25 cellular contexts compared by ENCODE assay signal in the genomic region with DNA sequence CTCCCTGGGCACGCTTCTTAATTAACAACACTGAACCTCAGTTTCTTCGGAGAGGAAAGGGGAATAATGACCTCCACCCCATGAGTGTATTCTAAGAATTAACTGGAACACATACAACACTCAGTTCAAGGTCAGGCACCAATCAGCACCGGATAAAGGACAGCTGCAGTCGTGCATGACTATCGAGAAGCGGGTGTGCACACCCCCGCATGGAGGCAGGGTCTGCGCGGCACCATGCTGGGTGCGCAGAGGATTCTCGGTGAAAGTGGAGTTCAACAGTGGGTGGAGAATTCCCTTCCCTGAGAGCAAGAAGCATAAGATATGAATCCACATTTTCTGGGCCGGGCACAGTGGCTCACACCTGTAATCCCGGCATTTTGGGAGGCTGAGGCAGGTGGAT. TPM values are rescaled to one million over a fixed set of nuclear protein-coding genes. Genes with fewer than 3 reads are reported as not detected.
A peak's percentile ranks its signal among the peaks of the same experiment; 100 is the strongest.
DNase-seq lines count a peak whose midpoint lies in the region; ATAC-seq, FAIRE-seq and TF ChIP-seq lines count a peak whose summit lies in the region.
"Had no signal": no experiment of that assay in that cellular context is flagged by ENCODE, and none has a peak within 500 bp of the region (broad histone marks: within the 10 kb centered on the region; RNA-seq: fewer than 3 reads in every experiment).

No MANE protein-coding gene starts in this region.

- H3K4me3 ChIP-seq in K562 (no peak overlapping the region), right lobe of liver (no peak overlapping the region), upper lobe of right lung (no peak overlapping the region)
- H3K4me3 ChIP-seq: BLaER1 had no signal

- H3K27me3 Mint-ChIP-seq in activated CD4-positive, alpha-beta T cell treated with anti-CD3 and anti-CD28 coated beads, Interleukin-2, amount 10 ng/mL, durations not matched to agents 7 days and 5 days: no peaks in the 10 kb centered on the region
- H3K27me3 Mint-ChIP-seq: CD4-positive, alpha-beta T cell had no signal

- CTCF ChIA-PET in activated CD4-positive, alpha-beta T cell treated with anti-CD3 and anti-CD28 coated beads, Interleukin-2, amount 10 ng/mL, durations not matched to agents 7 days and 5 days (lab: Charles Lee): no interaction called here
- CTCF ChIA-PET in K562 (lab: Yijun Ruan, JAX; ENCODE audit: low intra/inter-chr PET ratio): no interaction called here

- H3K4me3 Mint-ChIP-seq in activated CD4-positive, alpha-beta T cell treated with anti-CD3 and anti-CD28 coated beads, Interleukin-2, amount 10 ng/mL, durations not matched to agents 7 days and 5 days: no peak overlapping the region
- H3K4me3 Mint-ChIP-seq: CD4-positive, alpha-beta T cell had no signal

- no TSS peak for BruUV-seq in K562 (replicated peaks; lab: Mats Ljungman, UMichigan)

- TF ChIP-seq CTCF in K562 (IDR thresholded peaks at IDR 0.05 in 2 of 3, conservative IDR thresholded peaks at IDR 0.05 in 1 of 3; ENCODE audit: insufficient read depth in 2 of 3, low read depth in 1 of 3, low read length in 3 of 3): no peak
- no peak for TF ChIP-seq CTCF in right lobe of liver (IDR thresholded peaks at IDR 0.05)
- no peak for TF ChIP-seq CTCF in upper lobe of right lung (IDR thresholded peaks at IDR 0.05)

- H3K36me3 Mint-ChIP-seq in activated CD4-positive, alpha-beta T cell treated with anti-CD3 and anti-CD28 coated beads, Interleukin-2, amount 10 ng/mL, durations not matched to agents 7 days and 5 days (ENCODE audit: low read depth): peaks cover 8% of the 10 kb centered on the region

- TF ChIP-seq EP300 in K562 (IDR thresholded peaks at IDR 0.05; ENCODE audit: low read length): peak; percentile 39; the same call in 1 of the 2 replicates

- H3K4me1 ChIP-seq in K562 (replicated peaks in 1 of 2; ENCODE audit: control insufficient read depth in 2 of 2, insufficient read depth in 2 of 2, low read length in 2 of 2): peaks cover 21 to 32% of the 10 kb centered on the region in 2 experiments; a peak in 4 of 5 replicates
- peaks cover 0 to 8% (median 0%) of the 10 kb centered on the region in 4 donors for H3K4me1 ChIP-seq in right lobe of liver
- H3K4me1 ChIP-seq in upper lobe of right lung: no peaks in the 10 kb centered on the region

- peaks cover 14% of the 10 kb centered on the region for H3K4me1 Mint-ChIP-seq in activated CD4-positive, alpha-beta T cell treated with anti-CD3 and anti-CD28 coated beads, Interleukin-2, amount 10 ng/mL, durations not matched to agents 7 days and 5 days

- H3K79me2 ChIP-seq in K562 (ENCODE audit: control insufficient read depth, insufficient read depth, low read length): no peaks in the 10 kb centered on the region

- H3K36me3 ChIP-seq in K562 (ENCODE audit: control insufficient read depth, insufficient read depth, low read length) (no peaks in the 10 kb centered on the region), right lobe of liver (no peaks in the 10 kb centered on the region), upper lobe of right lung (no peaks in the 10 kb centered on the region)

- 0 out of 2 replicates have a peak, but pooled peaks cover 3% of the 10 kb centered on the region for H4K20me1 ChIP-seq in K562 (replicated peaks; ENCODE audit: control insufficient read depth, insufficient read depth, low read length)
- H4K20me1 ChIP-seq: BLaER1 had no signal

- H3K9me3 Mint-ChIP-seq in activated CD4-positive, alpha-beta T cell treated with anti-CD3 and anti-CD28 coated beads, Interleukin-2, amount 10 ng/mL, durations not matched to agents 7 days and 5 days: no peaks in the 10 kb centered on the region
- H3K9me3 Mint-ChIP-seq: CD4-positive, alpha-beta T cell had no signal

- in situ Hi-C loops in K562 (cut with MboI): no loop called here

- peak overlapping the region; percentile 33; the same call in 1 of the 3 replicates for H3K27ac ChIP-seq in K562 (ENCODE audit: extremely low read depth, low read depth, low read length)
- no peak overlapping the region for H3K27ac ChIP-seq in right lobe of liver
- no peak overlapping the region for H3K27ac ChIP-seq in upper lobe of right lung
- H3K27ac ChIP-seq: BLaER1 had no signal

- ATAC-seq in K562: peak; percentile 61
- no peak for ATAC-seq in right lobe of liver
- no peak for ATAC-seq in upper lobe of right lung
- ATAC-seq: PC-3 had no signal

- peak overlapping the region; percentile 2 for H3K27ac Mint-ChIP-seq in activated CD4-positive, alpha-beta T cell treated with anti-CD3 and anti-CD28 coated beads, Interleukin-2, amount 10 ng/mL, durations not matched to agents 7 days and 5 days
- H3K27ac Mint-ChIP-seq: CD4-positive, alpha-beta T cell had no signal

- POLR2A ChIA-PET in activated CD4-positive, alpha-beta T cell treated with anti-CD3 and anti-CD28 coated beads, Interleukin-2, amount 10 ng/mL, durations not matched to agents 7 days and 5 days (lab: Charles Lee): no interaction called here
- POLR2A ChIA-PET in K562 (lab: Yijun Ruan, JAX): interaction anchor here (0.6 kb wide), 1 partner anchor 404 kb away, joined by 3 read pairs; no protein-coding TSS in a partner anchor

- H3K27me3 ChIP-seq in K562 (ENCODE audit: control insufficient read depth in 2 of 2, insufficient read depth in 2 of 2, low read length in 2 of 2): no peaks in the 10 kb centered on the region
- no peaks in the 10 kb centered on the region for H3K27me3 ChIP-seq in right lobe of liver
- H3K27me3 ChIP-seq in upper lobe of right lung: no peaks in the 10 kb centered on the region
- H3K27me3 ChIP-seq: BLaER1 had no signal

- H3K9ac ChIP-seq in K562 (ENCODE audit: insufficient read depth in 1 of 2, low read depth in 2 of 2, low read length in 2 of 2): peak overlapping the region in 1 of 2 experiments; percentile 79; a peak in 2 of 4 replicates
- H3K9ac ChIP-seq: BLaER1 had no signal

- FAIRE-seq in K562 (lab: Jason Lieb, UNC): peak; percentile 81
- FAIRE-seq: HTR-8/SVneo had no signal

- no peaks in the 10 kb centered on the region for H3K9me1 ChIP-seq in K562 (ENCODE audit: control insufficient read depth, insufficient read depth, low read length)

- no peak for DNase-seq in activated CD4-positive, alpha-beta T cell treated with anti-CD3 and anti-CD28 coated beads, Interleukin-2, amount 10 ng/mL, durations not matched to agents 7 days and 5 days
- DNase-seq in activated CD4-positive, alpha-beta T cell treated with anti-CD3 and anti-CD28 coated beads, Interleukin-2, amount 50 U/mL, for 48 hours: no peak
- peak; percentile 58 to 69 (median 66) for DNase-seq in K562 (ENCODE audit: extremely low read depth in 1 of 4, low spot score in 3 of 4)
- DNase-seq in right lobe of liver: peak in 2 of 3 donors; percentile 22 to 30
- peak; percentile 31 for DNase-seq in upper lobe of right lung
- DNase-seq in NCI-H2171 (lab: John Stamatoyannopoulos, UW): no peak
- no peak for DNase-seq in NCI-H748 (lab: John Stamatoyannopoulos, UW; ENCODE audit: unreplicated experiment)
- DNase-seq in T-helper 9 cell: no peak
- DNase-seq: ACHN; CD4-positive, alpha-beta T cell; COR-L47; DMS 273 treated with DMSO at 0.1 percent for 48 hours; DMS79 treated with DMSO at 0.1 percent for 48 hours; HCEC 1CT; Kasumi-1; NCI-H1694; NCI-H2081; NCI-H446; NCI-H526; PC-3; RPMI8226; SHP77 had no signal

- peak overlapping the region; percentile 62 for H3K4me2 ChIP-seq in K562 (ENCODE audit: insufficient read depth, low read length)
- H3K4me2 ChIP-seq: BLaER1 had no signal

- no peak for TF ChIP-seq RAD21 in K562 (CRISPR knock-in tag; conservative IDR thresholded peaks at IDR 0.05 in 1 of 2, IDR thresholded peaks at IDR 0.05 in 1 of 2)

- TF ChIP-seq POLR2A in K562 (conservative IDR thresholded peaks at IDR 0.05): no peak
- no peak for TF ChIP-seq POLR2A in right lobe of liver (IDR thresholded peaks at IDR 0.05)

- H3K9me3 ChIP-seq in K562 (replicated peaks; ENCODE audit: control insufficient read depth, insufficient read depth, low read depth, low read length) (no peaks in the 10 kb centered on the region), right lobe of liver (no peaks in the 10 kb centered on the region), upper lobe of right lung (no peaks in the 10 kb centered on the region)
- H3K9me3 ChIP-seq: BLaER1 had no signal

- H2AFZ ChIP-seq in K562 (ENCODE audit: low read depth, low read length): peak overlapping the region; percentile 56; the same call in 1 of the 2 replicates

- 28% methylated on average over 11 of the region's 13 CpGs for WGBS in K562 (ENCODE audit: insufficient coverage, low coverage, missing lambda C conversion rate)
- 93% methylated on average over 8 of the region's 13 CpGs for WGBS in right lobe of liver (ENCODE audit: insufficient coverage, low coverage, low lambda C conversion rate, missing lambda C conversion rate)

- intact Hi-C loops in K562 (cut with micrococcal nuclease): no loop called here
- intact Hi-C loops in right lobe of liver (cut with DNase I): no loop called here
- intact Hi-C loops in upper lobe of right lung (cut with DNase I): no loop called here

RNA-seq across cellular contexts. Expression of gene BAIAP2L2, which starts 31.1 kb away (rescaled TPM):
- under 1 TPM; 0.50 to 0.55 TPM for total RNA-seq in activated CD4-positive, alpha-beta T cell treated with anti-CD3 and anti-CD28 coated beads, Interleukin-2, amount 10 ng/mL, durations not matched to agents 7 days and 5 days
- 0.19 and 0.25 TPM in 2 replicates for total RNA-seq in K562 (2011; cell fraction: chromatin; rRNA removed; ENCODE audit: low replicate concordance)
- total RNA-seq in K562 (2011; cell fraction: nucleolus; rRNA removed): 0.26 and 0.33 TPM in 2 replicates
- 0.37 TPM in 1 of 2 replicates, not detected in the other for total RNA-seq in K562 (2011; cell fraction: nucleoplasm; rRNA removed)
- total RNA-seq in K562 (2014; rRNA removed): not detected in 2 replicates
- total RNA-seq in K562 (2014; rRNA removed; fragmentation: Illumina TruSeq; extraction: Trizol): not detected in 2 replicates
- not detected in 2 replicates for total RNA-seq in K562 (2015; rRNA removed; fragmentation: Illumina TruSeq; extraction: Trizol)
- 0.13 and 0.22 TPM in 2 replicates for total RNA-seq in K562 (2021)
- polyA plus RNA-seq in K562 (2011; rRNA removed): 0.07 and 0.09 TPM in 2 replicates
- 0.06 and 0.22 TPM in 2 replicates for polyA plus RNA-seq in K562 (2011; cell fraction: cytosol; rRNA removed)
- 0.37 and 1.1 TPM in 2 replicates for polyA plus RNA-seq in K562 (2011; cell fraction: nucleus; rRNA removed)
- polyA plus RNA-seq in K562 (2012): 0.23 and 0.72 TPM in 2 replicates
- polyA plus RNA-seq in K562 (2014; fragmentation: Illumina TruSeq; extraction: Trizol): 0.07 TPM in 1 of 2 replicates, not detected in the other
- under 1 TPM in 1 of 2 experiments, not detected in 1; 0.04 TPM for polyA plus RNA-seq in K562 (2014; fragmentation: Nextera tagmentation; extraction: Ambion mirVana)
- 0.11 and 0.86 TPM in 2 replicates for polyA plus RNA-seq in K562 (2014; rRNA removed)
- polyA minus RNA-seq in K562 (2011; rRNA and poly(A)+ RNA removed): 0.11 TPM in 1 of 2 replicates, not detected in the other
- not detected in 2 replicates for polyA minus RNA-seq in K562 (2011; cell fraction: cytosol; rRNA and poly(A)+ RNA removed)
- 0.22 TPM in 1 of 2 replicates, not detected in the other for polyA minus RNA-seq in K562 (2011; cell fraction: nucleus; rRNA and poly(A)+ RNA removed)
- 1 to 10 TPM in 3 of 6 experiments, under 1 TPM in 3; 0.79 to 5.0 (median 1.4) TPM for total RNA-seq in right lobe of liver
- 0.29 TPM for total RNA-seq in upper lobe of right lung

RNA-seq across cellular contexts. Expression of gene PLA2G6, which starts 40.1 kb away (rescaled TPM):
- 10 to 100 TPM; 65.0 to 72.0 TPM for total RNA-seq in activated CD4-positive, alpha-beta T cell treated with anti-CD3 and anti-CD28 coated beads, Interleukin-2, amount 10 ng/mL, durations not matched to agents 7 days and 5 days
- total RNA-seq in K562 (2011; cell fraction: chromatin; rRNA removed; ENCODE audit: low replicate concordance): 64.9 and 174 TPM in 2 replicates
- total RNA-seq in K562 (2011; cell fraction: nucleolus; rRNA removed): 86.7 and 90.4 TPM in 2 replicates
- total RNA-seq in K562 (2011; cell fraction: nucleoplasm; rRNA removed): 47.3 and 58.2 TPM in 2 replicates
- total RNA-seq in K562 (2014; rRNA removed): 9.1 and 9.7 TPM in 2 replicates
- total RNA-seq in K562 (2014; rRNA removed; fragmentation: Illumina TruSeq; extraction: Trizol): 2.8 and 3.2 TPM in 2 replicates
- total RNA-seq in K562 (2015; rRNA removed; fragmentation: Illumina TruSeq; extraction: Trizol): 2.1 TPM in 2 replicates
- total RNA-seq in K562 (2021): 10.8 and 10.9 TPM in 2 replicates
- 10.9 and 18.1 TPM in 2 replicates for polyA plus RNA-seq in K562 (2011; rRNA removed)
- polyA plus RNA-seq in K562 (2011; cell fraction: cytosol; rRNA removed): 8.3 and 14.3 TPM in 2 replicates
- polyA plus RNA-seq in K562 (2011; cell fraction: nucleus; rRNA removed): 109 and 177 TPM in 2 replicates
- polyA plus RNA-seq in K562 (2012): 14.3 and 16.8 TPM in 2 replicates
- 7.9 and 9.7 TPM in 2 replicates for polyA plus RNA-seq in K562 (2014; fragmentation: Illumina TruSeq; extraction: Trizol)
- polyA plus RNA-seq in K562 (2014; fragmentation: Nextera tagmentation; extraction: Ambion mirVana): under 1 TPM; 0.11 to 0.13 TPM
- 8.8 and 12.2 TPM in 2 replicates for polyA plus RNA-seq in K562 (2014; rRNA removed)
- polyA minus RNA-seq in K562 (2011; rRNA and poly(A)+ RNA removed): 27.5 and 34.5 TPM in 2 replicates
- polyA minus RNA-seq in K562 (2011; cell fraction: cytosol; rRNA and poly(A)+ RNA removed): 13.3 and 26.9 TPM in 2 replicates
- polyA minus RNA-seq in K562 (2011; cell fraction: nucleus; rRNA and poly(A)+ RNA removed): 90.7 and 117 TPM in 2 replicates
- 10 to 100 TPM in 5 of 6 experiments, 1 to 10 TPM in 1; 8.1 to 32.9 (median 19.8) TPM for total RNA-seq in right lobe of liver
- total RNA-seq in upper lobe of right lung: 52.4 TPM

RNA-seq across cellular contexts. Expression of gene SLC16A8, which starts 57.6 kb away (rescaled TPM):
- total RNA-seq in activated CD4-positive, alpha-beta T cell treated with anti-CD3 and anti-CD28 coated beads, Interleukin-2, amount 10 ng/mL, durations not matched to agents 7 days and 5 days: not detected
- not detected in 2 replicates for total RNA-seq in K562 (2011; cell fraction: chromatin; rRNA removed; ENCODE audit: low replicate concordance)
- not detected in 2 replicates for total RNA-seq in K562 (2011; cell fraction: nucleolus; rRNA removed)
- not detected in 2 replicates for total RNA-seq in K562 (2011; cell fraction: nucleoplasm; rRNA removed)
- total RNA-seq in K562 (2014; rRNA removed) (not detected in 2 replicates), K562 (2014; rRNA removed; fragmentation: Illumina TruSeq; extraction: Trizol) (not detected in 2 replicates), K562 (2015; rRNA removed; fragmentation: Illumina TruSeq; extraction: Trizol) (not detected in 2 replicates), K562 (2021) (not detected in 2 replicates), right lobe of liver (not detected), upper lobe of right lung (not detected)
- polyA plus RNA-seq in K562 (2011; rRNA removed) (not detected in 2 replicates), K562 (2014; fragmentation: Illumina TruSeq; extraction: Trizol) (not detected in 2 replicates), K562 (2014; fragmentation: Nextera tagmentation; extraction: Ambion mirVana) (not detected), K562 (2014; rRNA removed) (not detected in 2 replicates)
- not detected in 2 replicates for polyA plus RNA-seq in K562 (2011; cell fraction: cytosol; rRNA removed)
- not detected in 2 replicates for polyA plus RNA-seq in K562 (2011; cell fraction: nucleus; rRNA removed)
- 0.28 TPM in 1 of 2 replicates, not detected in the other for polyA plus RNA-seq in K562 (2012)
- polyA minus RNA-seq in K562 (2011; rRNA and poly(A)+ RNA removed): not detected in 2 replicates
- polyA minus RNA-seq in K562 (2011; cell fraction: cytosol; rRNA and poly(A)+ RNA removed): not detected in 2 replicates
- polyA minus RNA-seq in K562 (2011; cell fraction: nucleus; rRNA and poly(A)+ RNA removed): not detected in 2 replicates
- total RNA-seq: CD4-positive, alpha-beta T cell; MCF 10A; PC-3 had no signal

Comparison
In these comparisons a context has a peak if more than half of its experiments do, and no peak if none do; other contexts are left out.
1. DNase-seq: peak in K562 (4 of 4), right lobe of liver (2 of 3) and upper lobe of right lung (single experiment); none in activated CD4-positive, alpha-beta T cell treated with anti-CD3 and anti-CD28 coated beads, Interleukin-2, amount 10 ng/mL, durations not matched to agents 7 days and 5 days (single experiment), activated CD4-positive, alpha-beta T cell treated with anti-CD3 and anti-CD28 coated beads, Interleukin-2, amount 50 U/mL, for 48 hours (0 of 2), NCI-H2171 (single experiment), NCI-H748 (single experiment) and T-helper 9 cell (single experiment).